ENCODE assay signal across 1 cellular context in the genomic region with DNA sequence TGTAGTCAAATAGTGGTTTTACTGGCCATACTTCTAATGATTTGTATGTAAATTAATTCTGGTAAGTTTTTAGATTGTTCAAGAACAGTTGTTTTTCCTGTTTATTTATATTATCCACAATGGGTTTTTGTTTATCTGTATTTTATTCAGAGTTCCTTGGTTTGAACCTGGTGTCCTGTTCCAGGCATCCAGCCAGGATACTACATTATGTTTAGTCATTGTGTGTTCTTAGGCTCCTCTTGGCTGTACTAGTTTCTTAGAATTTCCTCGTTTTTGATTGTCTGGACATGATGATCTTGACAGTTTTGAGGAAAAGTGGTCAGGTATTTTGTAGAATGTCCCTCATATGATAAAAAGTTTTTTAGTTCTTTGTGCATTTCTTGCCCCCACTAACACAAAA.
TF ChIP-seq lines count a peak whose summit lies in the region.

No MANE protein-coding gene starts in this region.

TF ChIP-seq in K562, 482 proteins besides CTCF, POLR2A, EP300 and RAD21 (continued from another document):
- TF ChIP-seq, protein P1, sequence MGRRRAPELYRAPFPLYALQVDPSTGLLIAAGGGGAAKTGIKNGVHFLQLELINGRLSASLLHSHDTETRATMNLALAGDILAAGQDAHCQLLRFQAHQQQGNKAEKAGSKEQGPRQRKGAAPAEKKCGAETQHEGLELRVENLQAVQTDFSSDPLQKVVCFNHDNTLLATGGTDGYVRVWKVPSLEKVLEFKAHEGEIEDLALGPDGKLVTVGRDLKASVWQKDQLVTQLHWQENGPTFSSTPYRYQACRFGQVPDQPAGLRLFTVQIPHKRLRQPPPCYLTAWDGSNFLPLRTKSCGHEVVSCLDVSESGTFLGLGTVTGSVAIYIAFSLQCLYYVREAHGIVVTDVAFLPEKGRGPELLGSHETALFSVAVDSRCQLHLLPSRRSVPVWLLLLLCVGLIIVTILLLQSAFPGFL (CRISPR knock-in tag; IDR thresholded peaks at IDR 0.05), result no peak
- TF ChIP-seq, protein P2, sequence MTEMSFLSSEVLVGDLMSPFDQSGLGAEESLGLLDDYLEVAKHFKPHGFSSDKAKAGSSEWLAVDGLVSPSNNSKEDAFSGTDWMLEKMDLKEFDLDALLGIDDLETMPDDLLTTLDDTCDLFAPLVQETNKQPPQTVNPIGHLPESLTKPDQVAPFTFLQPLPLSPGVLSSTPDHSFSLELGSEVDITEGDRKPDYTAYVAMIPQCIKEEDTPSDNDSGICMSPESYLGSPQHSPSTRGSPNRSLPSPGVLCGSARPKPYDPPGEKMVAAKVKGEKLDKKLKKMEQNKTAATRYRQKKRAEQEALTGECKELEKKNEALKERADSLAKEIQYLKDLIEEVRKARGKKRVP (CRISPR knock-in tag; IDR thresholded peaks at IDR 0.05), result no peak
- TF ChIP-seq ZC3H8 (IDR thresholded peaks at IDR 0.05) (no peak), L3MBTL2 (IDR thresholded peaks at IDR 0.05) (no peak), RCOR1 (IDR thresholded peaks at IDR 0.05; ENCODE audit: borderline replicate concordance in 1 of 2, low read depth in 2 of 2, low read length in 2 of 2) (no peak), NBN (IDR thresholded peaks at IDR 0.05; ENCODE audit: low read depth) (no peak), KHSRP (IDR thresholded peaks at IDR 0.05) (no peak), FOS (IDR thresholded peaks at IDR 0.05; ENCODE audit: extremely low read depth, insufficient read length) (no peak), ZNF41 (CRISPR knock-in tag; conservative IDR thresholded peaks at IDR 0.05) (no peak), NFE2L1 (tag; IDR thresholded peaks at IDR 0.05; ENCODE audit: borderline replicate concordance, low read depth) (no peak), KDM4B (IDR thresholded peaks at IDR 0.05; ENCODE audit: borderline replicate concordance in 2 of 2, low read depth in 1 of 2) (no peak), ZNF644 (tag; IDR thresholded peaks at IDR 0.05; ENCODE audit: low read depth) (no peak), BCOR (IDR thresholded peaks at IDR 0.05) (no peak), STAT5A (IDR thresholded peaks at IDR 0.05; ENCODE audit: borderline replicate concordance, low read length) (no peak), KDM2B (CRISPR knock-in tag; IDR thresholded peaks at IDR 0.05) (no peak), FUS (optimal IDR thresholded peaks at IDR 0.05; ENCODE audit: low read depth, low read length) (no peak)
